Comparison of ENCODE assay signal across 11 cellular contexts in genomic region chr1:89262643-89263042, GRCh38. TPM values are rescaled to one million over a fixed set of nuclear protein-coding genes. Genes with fewer than 3 reads are reported as not detected.
A peak's percentile ranks its signal among the peaks of the same experiment; 100 is the strongest.
DNase-seq lines count a peak whose midpoint lies in the region; ATAC-seq and TF ChIP-seq lines count a peak whose summit lies in the region.
"Had no signal": no experiment of that assay in that cellular context is flagged by ENCODE, and none has a peak within 500 bp of the region (broad histone marks: within the 10 kb centered on the region; RNA-seq: fewer than 3 reads in every experiment).

No MANE protein-coding gene starts in this region.

- no TSS peak for BruUV-seq in MCF 10A (replicated peaks; lab: Mats Ljungman, UMichigan)

- H3K4me1 ChIP-seq in breast epithelium (no peaks in the 10 kb centered on the region), thoracic aorta (ENCODE audit: control insufficient read depth in 1 of 2, low read depth in 2 of 2) (peaks cover 11 to 26% of the 10 kb centered on the region in 2 donors)

- H3K27ac Mint-ChIP-seq in MCF 10A (ENCODE audit: low read depth, unreplicated experiment) (no peak overlapping the region), T-cell (peak overlapping the region; percentile 85 to 90)
- H3K27ac Mint-ChIP-seq: dendritic cell treated with granulocyte-macrophage colony-stimulating factor and Interleukin-4, amounts not matched to agents 40 ng/mL and 50 ng/mL, for 4 days; memory B cell had no signal

- TF ChIP-seq CTCF in MCF 10A (IDR thresholded peaks at IDR 0.05; ENCODE audit: unreplicated experiment) = no peak
- no peak for TF ChIP-seq CTCF in breast epithelium (IDR thresholded peaks at IDR 0.05)
- no peak for TF ChIP-seq CTCF in fibroblast of villous mesenchyme (IDR thresholded peaks at IDR 0.05; ENCODE audit: insufficient read depth, low read depth, low read length)
- TF ChIP-seq CTCF in thoracic aorta (IDR thresholded peaks at IDR 0.05) = no peak

- no peak for ATAC-seq in T-cell (replicated peaks in 1 of 4)
- no peak for ATAC-seq in thoracic aorta (ENCODE audit: insufficient number of reproducible peaks, low FRiP score, low read depth)
- no peak for ATAC-seq in HG03521 (IDR thresholded peaks at IDR 0.05; ENCODE audit: unreplicated experiment)

- H3K36me3 Mint-ChIP-seq in MCF 10A (ENCODE audit: insufficient read depth, unreplicated experiment) = no peaks in the 10 kb centered on the region
- peaks cover 63% of the 10 kb centered on the region for H3K36me3 Mint-ChIP-seq in T-cell

- DNase-seq in MCF 10A (ENCODE audit: unreplicated experiment) (peak; percentile 31), breast epithelium (ENCODE audit: low spot score in 2 of 2) (no peak), T-cell (no peak), fibroblast of villous mesenchyme (ENCODE audit: low read depth) (peak; percentile 37), thoracic aorta (ENCODE audit: low spot score) (no peak), anterior cingulate cortex (lab: John Stamatoyannopoulos, UW) (no peak), foreskin melanocyte (no peak)
- DNase-seq: stimulated activated CD4-positive, alpha-beta T cell treated with anti-CD3 and anti-CD28 coated beads, Interleukin-2, amount 100 ng/mL, for 48 hours had no signal

- H3K27me3 ChIP-seq in breast epithelium = no peaks in the 10 kb centered on the region
- H3K27me3 ChIP-seq in thoracic aorta (replicated peaks; ENCODE audit: insufficient read depth) = no peaks in the 10 kb centered on the region

- H3K4me1 Mint-ChIP-seq in MCF 10A (ENCODE audit: insufficient read depth, unreplicated experiment) = peaks cover 9% of the 10 kb centered on the region
- peaks cover 62 to 82% (median 81%) of the 10 kb centered on the region in 3 donors for H3K4me1 Mint-ChIP-seq in T-cell

- H3K27me3 Mint-ChIP-seq in MCF 10A (ENCODE audit: insufficient read depth, unreplicated experiment) (peaks cover 9% of the 10 kb centered on the region), T-cell (no peaks in the 10 kb centered on the region)
- H3K27me3 Mint-ChIP-seq: dendritic cell treated with granulocyte-macrophage colony-stimulating factor and Interleukin-4, amounts not matched to agents 40 ng/mL and 50 ng/mL, for 4 days; memory B cell had no signal

- no peak for TF ChIP-seq POLR2A in breast epithelium (IDR thresholded peaks at IDR 0.05)

- H3K9me3 ChIP-seq in breast epithelium (no peaks in the 10 kb centered on the region), thoracic aorta (no peaks in the 10 kb centered on the region)

- H3K4me3 Mint-ChIP-seq in MCF 10A (ENCODE audit: unreplicated experiment) = no peak overlapping the region
- H3K4me3 Mint-ChIP-seq in T-cell = peak overlapping the region; percentile 25 to 71 (median 51)
- H3K4me3 Mint-ChIP-seq: dendritic cell treated with granulocyte-macrophage colony-stimulating factor and Interleukin-4, amounts not matched to agents 40 ng/mL and 50 ng/mL, for 4 days; memory B cell had no signal

- H3K9me3 Mint-ChIP-seq in MCF 10A (ENCODE audit: unreplicated experiment) = no peaks in the 10 kb centered on the region
- peaks cover 0 to 4% (median 0%) of the 10 kb centered on the region in 3 donors for H3K9me3 Mint-ChIP-seq in T-cell

- H3K27ac ChIP-seq in breast epithelium = no peak overlapping the region
- H3K27ac ChIP-seq in thoracic aorta = no peak overlapping the region

- CTCF ChIA-PET in MCF 10A (lab: Yijun Ruan, JAX) = no interaction called here
- CTCF ChIA-PET in T-cell (lab: Charles Lee) = no interaction called here

- H3K36me3 ChIP-seq in breast epithelium (no peaks in the 10 kb centered on the region), thoracic aorta (no peaks in the 10 kb centered on the region)

- intact Hi-C loops in MCF 10A (cut with micrococcal nuclease) = no loop called here
- intact Hi-C loops in breast epithelium (cut with DNase I; ENCODE audit: low total_unique reads) = no loop called here

- H3K4me3 ChIP-seq in breast epithelium = peak overlapping the region in 1 of 3 donors; percentile 17
- no peak overlapping the region for H3K4me3 ChIP-seq in fibroblast of villous mesenchyme (ENCODE audit: low read depth, low read length)
- H3K4me3 ChIP-seq in thoracic aorta = peak overlapping the region; percentile 59

- POLR2A ChIA-PET in MCF 10A (lab: Yijun Ruan, JAX) (no interaction called here), T-cell (lab: Charles Lee) (no interaction called here)

RNA-seq across cellular contexts. Expression of gene GBP5, which starts 10.0 kb away (rescaled TPM):
- total RNA-seq in MCF 10A (2022) = not detected in 2 replicates
- 1 to 10 TPM; 1.8 to 3.1 (median 2.6) TPM for total RNA-seq in breast epithelium
- 100 to 1,000 TPM in 4 of 5 donors, 10 to 100 TPM in 1; 46.8 to 165 (median 116) TPM for total RNA-seq in T-cell
- total RNA-seq in fibroblast of villous mesenchyme = under 0.01 and 0.32 TPM in 2 replicates
- total RNA-seq in thoracic aorta = 10 to 100 TPM in 1 of 2 donors, 1 to 10 TPM in 1; 7.3 to 15.8 TPM

Comparison
In these comparisons a context has a peak if more than half of its experiments do, and no peak if none do; other contexts are left out.
1. DNase-seq: peak in MCF 10A (single experiment) and fibroblast of villous mesenchyme (single experiment); none in breast epithelium (0 of 2), T-cell (0 of 34), thoracic aorta (single experiment), anterior cingulate cortex (0 of 58) and foreskin melanocyte (single experiment).